ENCODE assay signal across 1 cellular context in genomic region chr13:46297338-46297737, GRCh38.
TF ChIP-seq lines count a peak whose summit lies in the region.

No MANE protein-coding gene starts in this region.

TF ChIP-seq in GM23338, 12 proteins besides CTCF, POLR2A, EP300 and RAD21 (continued from another document):
- TF ChIP-seq ZNF462 (CRISPR knock-in tag; IDR thresholded peaks at IDR 0.05) (no peak), EZH2 (IDR thresholded peaks at IDR 0.05; ENCODE audit: low read depth, unreplicated experiment) (no peak), NANOG (IDR thresholded peaks at IDR 0.05; ENCODE audit: borderline replicate concordance) (no peak)
